26 cellular contexts compared by ENCODE assay signal in genomic region chr5:121695307-121695706, GRCh38.
DNase-seq lines count a peak whose midpoint lies in the region; ATAC-seq, FAIRE-seq and TF ChIP-seq lines count a peak whose summit lies in the region.
"Had no signal": no experiment of that assay in that cellular context is flagged by ENCODE, and none has a peak within 500 bp of the region (broad histone marks: within the 10 kb centered on the region; RNA-seq: fewer than 3 reads in every experiment).

No MANE protein-coding gene starts in this region.

- DNase-seq in A549 (ENCODE audit: low read depth in 1 of 2, low spot score in 1 of 2) (no peak), fibroblast of villous mesenchyme (ENCODE audit: low read depth) (no peak), hepatic stellate cell (ENCODE audit: low spot score) (no peak), germinal center (ENCODE audit: low spot score) (no peak), NCI-H748 (lab: John Stamatoyannopoulos, UW; ENCODE audit: unreplicated experiment) (no peak)
- no peak for DNase-seq in activated T-helper 1 cell treated with anti-CD3 and anti-CD28 coated beads, Interleukin-12 subunit alpha, Interleukin-12 subunit beta, Interleukin-2, Interleukin-4 antibody, amounts not matched to agents 30 ng/mL and 10 ng/mL and 1 ng/mL, durations not matched to agents 14 hours and 24 hours and 36 hours (ENCODE audit: low spot score)
- DNase-seq: activated CD4-positive, alpha-beta T cell treated with anti-CD3 and anti-CD28 coated beads for 4 hours; body of pancreas; effector memory CD8-positive, alpha-beta T cell; kidney glomerular epithelial cell; naive B cell; NCI-H1417; NCI-H2081 treated with DMSO at 0.1 percent for 48 hours; Peyer's patch; stimulated activated CD4-positive, alpha-beta T cell treated with anti-CD3 and anti-CD28 coated beads, Interleukin-15, amount 100 ng/mL, for 24 hours; stomach; T-helper 17 cell had no signal

- H3K9ac ChIP-seq in OCI-LY3 (ENCODE audit: low read length), result peak overlapping the region; percentile 48

- no peak for TF ChIP-seq POLR2A in A549 (IDR thresholded peaks at IDR 0.05; ENCODE audit: low read length)

- H3K36me3 ChIP-seq in OCI-LY3 (replicated peaks; ENCODE audit: low read depth, low read length), result no peaks in the 10 kb centered on the region
- H3K36me3 ChIP-seq: esophagus muscularis mucosa, Peyer's patch, SJSA1, stomach had no signal

- CTCF ChIA-PET in A549 (lab: Yijun Ruan, JAX), result no interaction called here

- H3K27ac ChIP-seq in A549, result peak overlapping the region in 1 of 2 experiments; percentile 12; a peak in 1 of 6 replicates
- no peak overlapping the region for H3K27ac ChIP-seq in OCI-LY3 (ENCODE audit: low read length)
- H3K27ac ChIP-seq: body of pancreas, C4-2B, esophagus muscularis mucosa, Peyer's patch, SJSA1, stomach had no signal

- peak overlapping the region; percentile 95 for H2AFZ ChIP-seq in OCI-LY3 (ENCODE audit: low read depth, low read length)

- H3K4me3 Mint-ChIP-seq in activated T-helper 1 cell treated with anti-CD3 and anti-CD28 coated beads, Interleukin-12 subunit alpha, Interleukin-12 subunit beta, Interleukin-2, Interleukin-4 antibody, amounts not matched to agents 30 ng/mL and 10 ng/mL and 1 ng/mL, durations not matched to agents 14 hours and 24 hours and 36 hours, result no peak overlapping the region
- H3K4me3 Mint-ChIP-seq: activated T-helper 17 cell treated with anti-CD3 and anti-CD28 coated beads, Interleukin-2, amount 50 U/mL, for 72 hours; effector memory CD8-positive, alpha-beta T cell; memory B cell; naive B cell; T-helper 17 cell; type B pancreatic cell had no signal

- no peaks in the 10 kb centered on the region for H3K9me3 ChIP-seq in A549
- H3K9me3 ChIP-seq in OCI-LY3 (ENCODE audit: insufficient read depth, low read length), result no peaks in the 10 kb centered on the region
- H3K9me3 ChIP-seq: body of pancreas, esophagus muscularis mucosa, Peyer's patch, SJSA1, stomach had no signal

- no peaks in the 10 kb centered on the region for H4K20me1 ChIP-seq in OCI-LY3 (ENCODE audit: insufficient read depth, low read length)

- no peaks in the 10 kb centered on the region for H3K27me3 Mint-ChIP-seq in activated T-helper 1 cell treated with anti-CD3 and anti-CD28 coated beads, Interleukin-12 subunit alpha, Interleukin-12 subunit beta, Interleukin-2, Interleukin-4 antibody, amounts not matched to agents 30 ng/mL and 10 ng/mL and 1 ng/mL, durations not matched to agents 14 hours and 24 hours and 36 hours (ENCODE audit: insufficient read depth)
- H3K27me3 Mint-ChIP-seq: activated T-helper 17 cell treated with anti-CD3 and anti-CD28 coated beads, Interleukin-2, amount 50 U/mL, for 72 hours; effector memory CD8-positive, alpha-beta T cell; memory B cell; naive B cell; T-helper 17 cell; type B pancreatic cell had no signal

- H3K4me1 Mint-ChIP-seq in activated T-helper 1 cell treated with anti-CD3 and anti-CD28 coated beads, Interleukin-12 subunit alpha, Interleukin-12 subunit beta, Interleukin-2, Interleukin-4 antibody, amounts not matched to agents 30 ng/mL and 10 ng/mL and 1 ng/mL, durations not matched to agents 14 hours and 24 hours and 36 hours (ENCODE audit: low read depth), result no peaks in the 10 kb centered on the region
- H3K4me1 Mint-ChIP-seq: activated T-helper 17 cell treated with anti-CD3 and anti-CD28 coated beads, Interleukin-2, amount 50 U/mL, for 72 hours; memory B cell; naive B cell; T-helper 17 cell had no signal

- intact Hi-C loops in activated T-helper 1 cell treated with anti-CD3 and anti-CD28 coated beads, Interleukin-12 subunit alpha, Interleukin-12 subunit beta, Interleukin-2, Interleukin-4 antibody, amounts not matched to agents 30 ng/mL and 10 ng/mL and 1 ng/mL, durations not matched to agents 14 hours and 24 hours and 36 hours (cut with micrococcal nuclease), result no loop called here

- H3K27ac Mint-ChIP-seq in activated T-helper 1 cell treated with anti-CD3 and anti-CD28 coated beads, Interleukin-12 subunit alpha, Interleukin-12 subunit beta, Interleukin-2, Interleukin-4 antibody, amounts not matched to agents 30 ng/mL and 10 ng/mL and 1 ng/mL, durations not matched to agents 14 hours and 24 hours and 36 hours, result no peak overlapping the region
- H3K27ac Mint-ChIP-seq: activated T-helper 17 cell treated with anti-CD3 and anti-CD28 coated beads, Interleukin-2, amount 50 U/mL, for 72 hours; effector memory CD8-positive, alpha-beta T cell; memory B cell; naive B cell; T-helper 17 cell; type B pancreatic cell had no signal

- H3K4me3 ChIP-seq in A549, result peak overlapping the region; percentile 25; the same call in 1 of the 3 replicates
- H3K4me3 ChIP-seq in OCI-LY3 (ENCODE audit: low read length), result peak overlapping the region; percentile 75
- H3K4me3 ChIP-seq in fibroblast of villous mesenchyme (ENCODE audit: low read depth, low read length), result peak overlapping the region; percentile 8
- H3K4me3 ChIP-seq: body of pancreas, esophagus muscularis mucosa, Peyer's patch, SJSA1, stomach had no signal

- no peak for FAIRE-seq in A549 (lab: Jason Lieb, UNC)
- FAIRE-seq: D721Med had no signal

- no peak for TF ChIP-seq EP300 in A549 (IDR thresholded peaks at IDR 0.05)

- H3K4me2 ChIP-seq in A549 (peak overlapping the region; percentile 65), OCI-LY3 (ENCODE audit: low read length) (peak overlapping the region; percentile 77)

- TF ChIP-seq CTCF in A549 (IDR thresholded peaks at IDR 0.05) (no peak), OCI-LY3 (IDR thresholded peaks at IDR 0.05; ENCODE audit: low read depth, low read length) (no peak), fibroblast of villous mesenchyme (IDR thresholded peaks at IDR 0.05; ENCODE audit: insufficient read depth, low read depth, low read length) (no peak)

- H3K27me3 ChIP-seq in OCI-LY3 (ENCODE audit: low read depth, low read length), result no peaks in the 10 kb centered on the region
- H3K27me3 ChIP-seq: body of pancreas, esophagus muscularis mucosa, Peyer's patch, stomach had no signal

- no peaks in the 10 kb centered on the region for H3K9me3 Mint-ChIP-seq in activated T-helper 1 cell treated with anti-CD3 and anti-CD28 coated beads, Interleukin-12 subunit alpha, Interleukin-12 subunit beta, Interleukin-2, Interleukin-4 antibody, amounts not matched to agents 30 ng/mL and 10 ng/mL and 1 ng/mL, durations not matched to agents 14 hours and 24 hours and 36 hours
- H3K9me3 Mint-ChIP-seq: activated T-helper 17 cell treated with anti-CD3 and anti-CD28 coated beads, Interleukin-2, amount 50 U/mL, for 72 hours; type B pancreatic cell had no signal

- H3K36me3 Mint-ChIP-seq in activated T-helper 1 cell treated with anti-CD3 and anti-CD28 coated beads, Interleukin-12 subunit alpha, Interleukin-12 subunit beta, Interleukin-2, Interleukin-4 antibody, amounts not matched to agents 30 ng/mL and 10 ng/mL and 1 ng/mL, durations not matched to agents 14 hours and 24 hours and 36 hours (ENCODE audit: low read depth), result no peaks in the 10 kb centered on the region
- H3K36me3 Mint-ChIP-seq: memory B cell, naive B cell, type B pancreatic cell had no signal

- H3K79me2 ChIP-seq in OCI-LY3 (ENCODE audit: low read length), result no peaks in the 10 kb centered on the region

- H3K4me1 ChIP-seq in A549 (peaks cover 17% of the 10 kb centered on the region), OCI-LY3 (ENCODE audit: low read length) (no peaks in the 10 kb centered on the region)
- H3K4me1 ChIP-seq: body of pancreas, esophagus muscularis mucosa, Peyer's patch, SJSA1, stomach had no signal

- TF ChIP-seq RAD21 in A549 (conservative IDR thresholded peaks at IDR 0.05 in 1 of 2, IDR thresholded peaks at IDR 0.05 in 1 of 2), result no peak

- no peak for ATAC-seq in A549
- peak; percentile 52 for ATAC-seq in GM21717 (IDR thresholded peaks at IDR 0.05; ENCODE audit: unreplicated experiment)
- ATAC-seq: activated T-helper 17 cell treated with anti-CD3 and anti-CD28 coated beads, Interleukin-2, amount 50 U/mL, for 72 hours; body of pancreas; effector memory CD8-positive, alpha-beta T cell; T-helper 17 cell had no signal

- WGBS in A549 (ENCODE audit: missing lambda C conversion rate), result 4% methylated on average over 2 of the region's 2 CpGs

- POLR2A ChIA-PET in A549 (lab: Yijun Ruan, JAX), result no interaction called here

TF ChIP-seq in A549, 52 proteins besides CTCF, POLR2A, EP300 and RAD21:
- TF ChIP-seq NFE2L2 (conservative IDR thresholded peaks at IDR 0.05; ENCODE audit: low read length), result no peak
- TF ChIP-seq E2F6 (IDR thresholded peaks at IDR 0.05; ENCODE audit: borderline replicate concordance, low read depth), result no peak
- no peak for TF ChIP-seq CHD4 (IDR thresholded peaks at IDR 0.05; ENCODE audit: borderline replicate concordance)

Comparison
In these comparisons a context has a peak if more than half of its experiments do, and no peak if none do; other contexts are left out.
1. H3K4me3 ChIP-seq: peak in every context shown above with its lines; median percentile 75 in OCI-LY3; 25 in A549; 8 in fibroblast of villous mesenchyme.